ENCODE assay signal across 8 cellular contexts in the genomic region with DNA sequence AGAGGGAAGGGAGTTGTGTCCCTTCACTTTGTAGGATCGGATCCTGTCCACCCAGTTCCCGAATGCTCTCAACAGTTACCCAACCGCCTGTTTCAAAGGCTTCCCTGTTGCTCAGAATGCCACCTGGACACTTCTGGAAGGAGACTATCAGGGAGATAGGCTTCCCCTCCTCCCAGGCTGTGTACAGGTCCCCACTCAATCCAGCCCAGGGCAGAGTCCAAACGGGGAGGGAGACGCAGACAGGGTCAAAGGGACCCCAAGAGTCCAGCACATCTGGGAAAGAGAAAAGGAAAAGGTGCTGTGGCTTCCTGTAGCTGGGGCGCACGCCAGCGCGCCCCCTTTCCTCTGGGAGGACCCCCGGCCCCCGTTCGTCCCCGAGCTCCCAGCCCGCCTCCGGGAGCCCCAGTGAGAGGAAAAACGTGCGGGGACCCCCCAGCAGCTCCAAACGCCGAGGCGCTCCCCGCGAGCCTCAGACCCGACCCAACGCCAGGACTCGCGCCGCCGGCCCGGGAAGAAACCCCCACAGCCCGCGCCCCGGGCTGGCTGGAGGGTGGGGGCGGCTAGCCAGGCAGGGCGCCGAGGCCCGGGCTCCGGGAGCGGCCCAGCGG. TPM values are rescaled to one million over a fixed set of nuclear protein-coding genes. Genes with fewer than 3 reads are reported as not detected.
DNase-seq lines count a peak whose midpoint lies in the region; ATAC-seq and TF ChIP-seq lines count a peak whose summit lies in the region.

No MANE protein-coding gene starts in this region.

- DNase-seq in NCI-H2227 (lab: John Stamatoyannopoulos, UW; ENCODE audit: unreplicated experiment) (peak; percentile 33), NCI-H2227 treated with DMSO at 0.1 percent for 48 hours (lab: John Stamatoyannopoulos, UW) (no peak), LoVo (ENCODE audit: low spot score) (peak; percentile 48), smooth muscle cell (lab: John Stamatoyannopoulos, UW; ENCODE audit: unreplicated experiment) (no peak)
- DNase-seq in activated naive CD8-positive, alpha-beta T cell treated with anti-CD3 and anti-CD28 coated beads, Interleukin-2, amount 10 ng/mL, durations not matched to agents 7 days and 5 days = no peak

- peaks cover 3% of the 10 kb centered on the region for H3K27me3 Mint-ChIP-seq in activated naive CD8-positive, alpha-beta T cell treated with anti-CD3 and anti-CD28 coated beads, Interleukin-2, amount 10 ng/mL, durations not matched to agents 7 days and 5 days

- H3K27me3 ChIP-seq in smooth muscle cell (ENCODE audit: low read depth) = no peaks in the 10 kb centered on the region

- no peaks in the 10 kb centered on the region for H3K9me3 Mint-ChIP-seq in activated naive CD8-positive, alpha-beta T cell treated with anti-CD3 and anti-CD28 coated beads, Interleukin-2, amount 10 ng/mL, durations not matched to agents 7 days and 5 days

- H3K4me3 ChIP-seq in iPS-18c (ENCODE audit: insufficient read depth, low read depth, low read length) (peak overlapping the region; percentile 87), smooth muscle cell (peak overlapping the region; percentile 99)

- no peak overlapping the region for H2AFZ ChIP-seq in smooth muscle cell (ENCODE audit: low read depth)

- peaks cover 18% of the 10 kb centered on the region for H3F3A ChIP-seq in smooth muscle cell (ENCODE audit: low read depth)

- ATAC-seq in GM21717 (IDR thresholded peaks at IDR 0.05; ENCODE audit: unreplicated experiment) = peak; percentile 8
- ATAC-seq in activated naive CD8-positive, alpha-beta T cell treated with anti-CD3 and anti-CD28 coated beads, Interleukin-2, amount 10 ng/mL, durations not matched to agents 7 days and 5 days (ENCODE audit: low read depth) = peak; percentile 3
- no peak for ATAC-seq in HG03469 (IDR thresholded peaks at IDR 0.05; ENCODE audit: unreplicated experiment)

- WGBS in smooth muscle cell (ENCODE audit: low lambda C conversion rate) = 3% methylated on average over 27 of the region's 39 CpGs

- H3K79me2 ChIP-seq in smooth muscle cell (ENCODE audit: low read depth) = peaks cover 56% of the 10 kb centered on the region

- peak overlapping the region; percentile 100 for H3K9ac ChIP-seq in smooth muscle cell (ENCODE audit: low read depth)

- peak overlapping the region; percentile 90 for H3K4me2 ChIP-seq in smooth muscle cell

- H3K36me3 Mint-ChIP-seq in activated naive CD8-positive, alpha-beta T cell treated with anti-CD3 and anti-CD28 coated beads, Interleukin-2, amount 10 ng/mL, durations not matched to agents 7 days and 5 days = peaks cover 20% of the 10 kb centered on the region

- H3K9me3 ChIP-seq in iPS-18c (ENCODE audit: control insufficient read depth, insufficient read depth, low read length) = no peaks in the 10 kb centered on the region
- H3K9me3 ChIP-seq in smooth muscle cell (replicated peaks; ENCODE audit: low read depth) = no peaks in the 10 kb centered on the region

- H3K36me3 ChIP-seq in smooth muscle cell (ENCODE audit: low read depth) = no peaks in the 10 kb centered on the region

- H3K4me1 ChIP-seq in smooth muscle cell (ENCODE audit: low read depth) = peaks cover 23% of the 10 kb centered on the region

- POLR2A ChIA-PET in activated naive CD8-positive, alpha-beta T cell treated with anti-CD3 and anti-CD28 coated beads, Interleukin-2, amount 10 ng/mL, durations not matched to agents 7 days and 5 days (lab: Charles Lee) = interaction anchor here (0.9 to 7.1 kb wide), 9 partner anchors 11 to 42 kb away, joined by 3 to 162 read pairs (median 7); a partner anchor contains a TSS

- H3K27ac ChIP-seq in smooth muscle cell (ENCODE audit: low read depth) = peak overlapping the region; percentile 98

- TF ChIP-seq CTCF in smooth muscle cell (IDR thresholded peaks at IDR 0.05; ENCODE audit: borderline replicate concordance, insufficient read depth, poor library complexity, severe bottlenecking) = no peak

- H3K4me1 Mint-ChIP-seq in activated naive CD8-positive, alpha-beta T cell treated with anti-CD3 and anti-CD28 coated beads, Interleukin-2, amount 10 ng/mL, durations not matched to agents 7 days and 5 days = peaks cover 49% of the 10 kb centered on the region

- peak overlapping the region; percentile 95 for H3K4me3 Mint-ChIP-seq in activated naive CD8-positive, alpha-beta T cell treated with anti-CD3 and anti-CD28 coated beads, Interleukin-2, amount 10 ng/mL, durations not matched to agents 7 days and 5 days

- peaks cover 52% of the 10 kb centered on the region for H4K20me1 ChIP-seq in smooth muscle cell (ENCODE audit: low read depth)

- H3K27ac Mint-ChIP-seq in activated naive CD8-positive, alpha-beta T cell treated with anti-CD3 and anti-CD28 coated beads, Interleukin-2, amount 10 ng/mL, durations not matched to agents 7 days and 5 days = peak overlapping the region; percentile 99

RNA-seq across cellular contexts. Expression of a gene that starts 0.6 kb away (rescaled TPM):
- total RNA-seq in activated naive CD8-positive, alpha-beta T cell treated with anti-CD3 and anti-CD28 coated beads, Interleukin-2, amount 10 ng/mL, durations not matched to agents 7 days and 5 days = 100 to 1,000 TPM; 160 to 161 TPM
- total RNA-seq in smooth muscle cell = 353 and 377 TPM in 2 replicates
- 340 and 396 TPM in 2 replicates for polyA plus RNA-seq in smooth muscle cell

RNA-seq across cellular contexts. Expression of a gene that starts 0.9 kb away (rescaled TPM):
- total RNA-seq in activated naive CD8-positive, alpha-beta T cell treated with anti-CD3 and anti-CD28 coated beads, Interleukin-2, amount 10 ng/mL, durations not matched to agents 7 days and 5 days = under 1 TPM; 0.17 to 0.91 TPM
- 2.7 TPM in 1 of 2 replicates, not detected in the other for total RNA-seq in smooth muscle cell
- 0.90 and 0.99 TPM in 2 replicates for polyA plus RNA-seq in smooth muscle cell

RNA-seq across cellular contexts. Expression of a gene that starts 18.9 kb away (rescaled TPM):
- total RNA-seq in activated naive CD8-positive, alpha-beta T cell treated with anti-CD3 and anti-CD28 coated beads, Interleukin-2, amount 10 ng/mL, durations not matched to agents 7 days and 5 days = 10 to 100 TPM; 16.2 to 17.0 TPM
- 2.8 and 11.4 TPM in 2 replicates for total RNA-seq in smooth muscle cell
- polyA plus RNA-seq in smooth muscle cell = 21.4 and 28.9 TPM in 2 replicates

RNA-seq across cellular contexts. Expression of a gene that starts 18.9 kb away (rescaled TPM):
- total RNA-seq in activated naive CD8-positive, alpha-beta T cell treated with anti-CD3 and anti-CD28 coated beads, Interleukin-2, amount 10 ng/mL, durations not matched to agents 7 days and 5 days = 10 to 100 TPM; 40.6 to 41.9 TPM
- 23.8 and 33.5 TPM in 2 replicates for total RNA-seq in smooth muscle cell
- 57.7 and 60.7 TPM in 2 replicates for polyA plus RNA-seq in smooth muscle cell

RNA-seq across cellular contexts. Expression of a gene that starts 27.2 kb away (rescaled TPM):
- total RNA-seq in activated naive CD8-positive, alpha-beta T cell treated with anti-CD3 and anti-CD28 coated beads, Interleukin-2, amount 10 ng/mL, durations not matched to agents 7 days and 5 days = 1,000 to 10,000 TPM; 1,843 to 1,855 TPM
- 1,134 and 1,254 TPM in 2 replicates for total RNA-seq in smooth muscle cell
- 372 and 413 TPM in 2 replicates for polyA plus RNA-seq in smooth muscle cell

Comparison
In these comparisons a context has a peak if more than half of its experiments do, and no peak if none do; other contexts are left out.
1. DNase-seq: peak in NCI-H2227 (single experiment) and LoVo (single experiment); none in NCI-H2227 treated with DMSO at 0.1 percent for 48 hours (single experiment), activated naive CD8-positive, alpha-beta T cell treated with anti-CD3 and anti-CD28 coated beads, Interleukin-2, amount 10 ng/mL, durations not matched to agents 7 days and 5 days (single experiment) and smooth muscle cell (single experiment).